28 cellular contexts compared by ENCODE assay signal in genomic region chr13:19172647-19173030, GRCh38. TPM values are rescaled to one million over a fixed set of nuclear protein-coding genes. Genes with fewer than 3 reads are reported as not detected.
A peak's percentile ranks its signal among the peaks of the same experiment; 100 is the strongest.
DNase-seq lines count a peak whose midpoint lies in the region; ATAC-seq and TF ChIP-seq lines count a peak whose summit lies in the region.
"Had no signal": no experiment of that assay in that cellular context is flagged by ENCODE, and none has a peak within 500 bp of the region (broad histone marks: within the 10 kb centered on the region; RNA-seq: fewer than 3 reads in every experiment).

No MANE protein-coding gene starts in this region.

- peaks cover 0 to 24% (median 0%) of the 10 kb centered on the region in 8 donors for H3K9me3 ChIP-seq in spleen
- H3K9me3 ChIP-seq: BE2C, BLaER1 had no signal

- POLR2A ChIA-PET in RWPE1 (lab: Yijun Ruan, JAX; ENCODE audit: low non-redundant PET) = no interaction called here

- TF ChIP-seq CTCF in chondrocyte (IDR thresholded peaks at IDR 0.05) (no peak), spleen (IDR thresholded peaks at IDR 0.05 in 8 of 11, conservative IDR thresholded peaks at IDR 0.05 in 3 of 11) (no peak), RWPE1 (conservative IDR thresholded peaks at IDR 0.05; ENCODE audit: low read depth) (no peak)

- H3K27ac Mint-ChIP-seq in chondrocyte (ENCODE audit: unreplicated experiment) = no peak overlapping the region
- no peak overlapping the region for H3K27ac Mint-ChIP-seq in stimulated activated memory B cell treated with anti-CD40 and anti-IgM and Interleukin-4, amounts not matched to agents 10 μg/mL and 1 μg/mL and 100 μg/mL, for 72 hours
- H3K27ac Mint-ChIP-seq: CD14-positive monocyte; CD4-positive, alpha-beta memory T cell; CD4-positive, CD25-positive, alpha-beta regulatory T cell; CD8-positive, alpha-beta memory T cell had no signal

- 62 to 72% (median 65%) methylated on average over 6 of the region's 6 CpGs for WGBS in spleen, 5 donors

- intact Hi-C loops in posterior vena cava (cut with DNase I) = no loop called here
- intact Hi-C loops in spleen (cut with DNase I; ENCODE audit: low total_unique reads) = no loop called here

- H3K27ac ChIP-seq in spleen (no peak overlapping the region), RWPE1 (no peak overlapping the region)
- H3K27ac ChIP-seq: BLaER1 had no signal

- CTCF ChIA-PET in RWPE1 (lab: Yijun Ruan, JAX) = no interaction called here

- no peaks in the 10 kb centered on the region for H3K4me1 Mint-ChIP-seq in chondrocyte (ENCODE audit: low read depth)
- no peaks in the 10 kb centered on the region for H3K4me1 Mint-ChIP-seq in stimulated activated memory B cell treated with anti-CD40 and anti-IgM and Interleukin-4, amounts not matched to agents 10 μg/mL and 1 μg/mL and 100 μg/mL, for 72 hours
- H3K4me1 Mint-ChIP-seq: CD14-positive monocyte; CD4-positive, alpha-beta memory T cell; CD4-positive, CD25-positive, alpha-beta regulatory T cell; CD8-positive, alpha-beta memory T cell had no signal

- no peaks in the 10 kb centered on the region for H3K27me3 Mint-ChIP-seq in chondrocyte (ENCODE audit: low read depth)
- H3K27me3 Mint-ChIP-seq in stimulated activated memory B cell treated with anti-CD40 and anti-IgM and Interleukin-4, amounts not matched to agents 10 μg/mL and 1 μg/mL and 100 μg/mL, for 72 hours = no peaks in the 10 kb centered on the region
- H3K27me3 Mint-ChIP-seq: CD4-positive, alpha-beta memory T cell; CD4-positive, CD25-positive, alpha-beta regulatory T cell had no signal

- no peaks in the 10 kb centered on the region for H3K4me1 ChIP-seq in spleen
- H3K4me1 ChIP-seq: BE2C, BLaER1 had no signal

- no peak overlapping the region for H3K4me3 ChIP-seq in spleen
- H3K4me3 ChIP-seq: BLaER1 had no signal

- peak; percentile 2 for ATAC-seq in stimulated activated memory B cell treated with anti-CD40 and anti-IgM and Interleukin-4, amounts not matched to agents 10 μg/mL and 1 μg/mL and 100 μg/mL, for 72 hours

- no peaks in the 10 kb centered on the region for H3K36me3 ChIP-seq in spleen
- H3K36me3 ChIP-seq: BE2C, BLaER1 had no signal

- H3K27me3 ChIP-seq in spleen (replicated peaks in 1 of 7) = no peaks in the 10 kb centered on the region
- H3K27me3 ChIP-seq: BE2C, BLaER1 had no signal

- no peaks in the 10 kb centered on the region for H3K36me3 Mint-ChIP-seq in chondrocyte (ENCODE audit: low read depth)
- H3K36me3 Mint-ChIP-seq in stimulated activated memory B cell treated with anti-CD40 and anti-IgM and Interleukin-4, amounts not matched to agents 10 μg/mL and 1 μg/mL and 100 μg/mL, for 72 hours = no peaks in the 10 kb centered on the region
- H3K36me3 Mint-ChIP-seq: CD14-positive monocyte; CD4-positive, alpha-beta memory T cell; CD4-positive, CD25-positive, alpha-beta regulatory T cell; CD8-positive, alpha-beta memory T cell had no signal

- peaks cover 34% of the 10 kb centered on the region for H3K9me3 Mint-ChIP-seq in chondrocyte (ENCODE audit: low read depth)
- H3K9me3 Mint-ChIP-seq in stimulated activated memory B cell treated with anti-CD40 and anti-IgM and Interleukin-4, amounts not matched to agents 10 μg/mL and 1 μg/mL and 100 μg/mL, for 72 hours = no peaks in the 10 kb centered on the region

- no peak overlapping the region for H3K4me3 Mint-ChIP-seq in chondrocyte (ENCODE audit: unreplicated experiment)
- H3K4me3 Mint-ChIP-seq in stimulated activated memory B cell treated with anti-CD40 and anti-IgM and Interleukin-4, amounts not matched to agents 10 μg/mL and 1 μg/mL and 100 μg/mL, for 72 hours = no peak overlapping the region
- H3K4me3 Mint-ChIP-seq: CD14-positive monocyte; CD4-positive, alpha-beta memory T cell; CD4-positive, CD25-positive, alpha-beta regulatory T cell; CD8-positive, alpha-beta memory T cell had no signal

- peak; percentile 49 for DNase-seq in chondrocyte (ENCODE audit: low spot score)
- DNase-seq in posterior vena cava (ENCODE audit: low spot score) = peak; percentile 62
- DNase-seq in spleen = peak; percentile 66
- no peak for DNase-seq in mesenteric fat pad (ENCODE audit: low spot score)
- DNase-seq in T-helper 1 cell = no peak
- no peak for DNase-seq in activated effector memory CD4-positive, alpha-beta T cell treated with Interleukin-2 at 50 U/mL for 16 hours
- DNase-seq in RWPE1 (ENCODE audit: low spot score) = no peak
- DNase-seq: 8988T; ACHN; BE2C; C1 segment of cervical spinal cord; CD4-positive, alpha-beta memory T cell; CD4-positive, CD25-positive, alpha-beta regulatory T cell; CD8-positive, alpha-beta memory T cell; COR-L47; DMS 273 treated with DMSO at 0.1 percent for 48 hours; DMS153; DMS53; DMS79; DND-41; EL; GDM1 had no signal

- no peak for TF ChIP-seq POLR2A in spleen (IDR thresholded peaks at IDR 0.05)

RNA-seq across cellular contexts. Expression of gene TUBA3C, which starts 9.0 kb away (rescaled TPM):
- total RNA-seq in chondrocyte = not detected in 3 replicates
- total RNA-seq in posterior vena cava = not detected
- total RNA-seq in spleen = not detected
- polyA plus RNA-seq in spleen = not detected
- total RNA-seq in mesenteric fat pad = not detected
- total RNA-seq: A673; CD4-positive, alpha-beta memory T cell; CD4-positive, CD25-positive, alpha-beta regulatory T cell; CD8-positive, alpha-beta memory T cell; G401 had no signal
- polyA plus RNA-seq: AG04450; CD14-positive monocyte; CD4-positive, alpha-beta memory T cell; CD4-positive, CD25-positive, alpha-beta regulatory T cell; CD8-positive, alpha-beta memory T cell had no signal

Comparison
In these comparisons a context has a peak if more than half of its experiments do, and no peak if none do; other contexts are left out.
1. DNase-seq: peak in chondrocyte (single experiment), posterior vena cava (single experiment) and spleen (single experiment); none in mesenteric fat pad (single experiment), T-helper 1 cell (0 of 5), activated effector memory CD4-positive, alpha-beta T cell treated with Interleukin-2 at 50 U/mL for 16 hours (single experiment) and RWPE1 (single experiment).